23 cellular contexts compared by ENCODE assay signal in the genomic region with DNA sequence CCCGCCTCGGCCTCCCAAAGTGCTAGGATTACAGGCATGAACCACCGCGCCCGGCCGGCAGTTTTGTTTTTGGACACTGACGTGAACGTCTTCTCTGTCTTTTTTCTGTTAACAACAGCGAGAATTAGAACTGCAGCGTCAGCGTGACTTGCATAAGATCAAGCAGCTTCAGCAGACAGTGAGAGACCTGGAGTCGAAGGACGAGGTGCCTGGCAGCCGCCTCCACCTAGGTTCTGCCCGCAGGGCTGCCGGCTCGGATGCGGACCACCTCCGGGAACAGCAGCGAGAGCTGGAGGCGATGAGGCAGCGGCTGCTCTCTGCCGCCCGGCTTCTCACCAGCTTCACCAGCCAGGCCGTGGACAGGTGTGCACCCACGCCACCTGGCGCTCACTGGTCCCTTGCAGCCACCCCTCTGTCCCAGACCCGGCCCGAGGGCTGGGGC.
"Had no signal": no experiment of that assay in that cellular context is flagged by ENCODE, and none has a peak within 500 bp of the region (broad histone marks: within the 10 kb centered on the region; RNA-seq: fewer than 3 reads in every experiment).

No MANE protein-coding gene starts in this region.

- H3K4me3 ChIP-seq: left lung, pancreas, psoas muscle, right atrium auricular region, tibial artery had no signal

- DNase-seq: activated B cell treated with CpG ODN at 0.5 μM for 24 hours; activated CD4-positive, alpha-beta T cell treated with anti-CD3 and anti-CD28 coated beads for 4 hours; activated CD4-positive, alpha-beta T cell treated with anti-CD3 and anti-CD28 coated beads, Interleukin-2, amount 50 U/mL, for 48 hours; activated CD8-positive, alpha-beta memory T cell treated with anti-CD3 and anti-CD28 coated beads, Interleukin-2, amount 50 U/mL, for 48 hours; activated naive CD4-positive, alpha-beta T cell treated with Interleukin-2 at 50 U/mL for 16 hours; activated T-cell treated with anti-CD3 and anti-CD28 coated beads, Interleukin-2, amount 50 U/mL, for 4 hours; effector memory CD4-positive, alpha-beta T cell; foreskin keratinocyte; immature natural killer cell; kidney glomerular epithelial cell; left lung; mammary epithelial cell; natural killer cell; pancreas; stimulated activated CD4-positive, alpha-beta T cell treated with anti-CD3 and anti-CD28 coated beads, Interleukin-12 subunit alpha, Interleukin-12 subunit beta, amount 100 ng/mL, for 4 hours; stimulated activated CD4-positive, alpha-beta T cell treated with anti-CD3 and anti-CD28 coated beads, Interleukin-4, amount 100 ng/mL, for 4 hours; T1000; tibial artery had no signal

- H3K27ac Mint-ChIP-seq: activated B cell treated with CpG ODN at 0.5 μM for 24 hours; mesothelial cell of epicardium; natural killer cell; stimulated activated naive CD8-positive, alpha-beta T cell treated with anti-CD3 and anti-CD28 coated beads, Interleukin-15, Interleukin-2, amounts not matched to agents 100 ng/mL and 50 ng/mL, for 24 hours had no signal

- H3K9me3 ChIP-seq: left lung, neutrophil, pancreas, psoas muscle, right atrium auricular region, tibial artery had no signal

- H3K27me3 Mint-ChIP-seq: activated B cell treated with CpG ODN at 0.5 μM for 24 hours; stimulated activated naive CD8-positive, alpha-beta T cell treated with anti-CD3 and anti-CD28 coated beads, Interleukin-15, Interleukin-2, amounts not matched to agents 100 ng/mL and 50 ng/mL, for 24 hours had no signal

- ATAC-seq: activated T-cell treated with anti-CD3 and anti-CD28 coated beads, Interleukin-2, amount 50 U/mL, for 4 hours; foreskin keratinocyte; left lung; natural killer cell; pancreas had no signal

- H3K27ac ChIP-seq: foreskin keratinocyte, left lung, neutrophil, pancreas, psoas muscle, right atrium auricular region, tibial artery had no signal

- H3K9me3 Mint-ChIP-seq: activated B cell treated with CpG ODN at 0.5 μM for 24 hours; activated T-cell treated with anti-CD3 and anti-CD28 coated beads, Interleukin-2, amount 50 U/mL, for 4 hours; immature natural killer cell; mesothelial cell of epicardium; natural killer cell; stimulated activated naive CD8-positive, alpha-beta T cell treated with anti-CD3 and anti-CD28 coated beads, Interleukin-15, Interleukin-2, amounts not matched to agents 100 ng/mL and 50 ng/mL, for 24 hours had no signal

- H3K27me3 ChIP-seq: foreskin keratinocyte, left lung, neutrophil, pancreas, right atrium auricular region, tibial artery had no signal

- H3K4me3 Mint-ChIP-seq: activated B cell treated with CpG ODN at 0.5 μM for 24 hours; activated T-cell treated with anti-CD3 and anti-CD28 coated beads, Interleukin-2, amount 50 U/mL, for 4 hours; immature natural killer cell; mesothelial cell of epicardium; natural killer cell; stimulated activated naive CD8-positive, alpha-beta T cell treated with anti-CD3 and anti-CD28 coated beads, Interleukin-15, Interleukin-2, amounts not matched to agents 100 ng/mL and 50 ng/mL, for 24 hours had no signal

- H3K4me1 Mint-ChIP-seq: mesothelial cell of epicardium had no signal

- H3K4me1 ChIP-seq: foreskin keratinocyte, left lung, pancreas, psoas muscle, right atrium auricular region, tibial artery had no signal
